10 cellular contexts compared by ENCODE assay signal in the genomic region with DNA sequence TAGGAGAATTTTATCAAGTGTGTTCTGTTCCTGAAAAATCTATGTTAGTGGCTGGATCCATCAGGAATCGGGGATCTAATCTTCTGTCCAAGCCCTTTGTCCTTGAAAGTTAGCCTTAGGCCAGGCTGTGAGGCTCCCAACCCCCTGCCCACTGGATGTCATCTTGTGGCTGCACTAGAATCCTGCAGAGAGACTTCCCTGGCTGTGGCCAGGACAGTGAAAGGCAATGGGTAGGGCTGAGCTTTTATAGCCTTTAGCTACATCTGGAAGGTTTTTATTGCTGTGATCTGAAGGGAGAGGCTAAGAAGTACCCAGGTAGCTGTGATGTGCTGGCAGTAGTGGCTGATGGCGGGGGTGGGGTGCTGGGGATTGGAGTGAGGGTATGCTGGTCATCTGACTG. TPM values are rescaled to one million over a fixed set of nuclear protein-coding genes. Genes with fewer than 3 reads are reported as not detected.
DNase-seq lines count a peak whose midpoint lies in the region; ATAC-seq and TF ChIP-seq lines count a peak whose summit lies in the region.
"Had no signal": no experiment of that assay in that cellular context is flagged by ENCODE, and none has a peak within 500 bp of the region (broad histone marks: within the 10 kb centered on the region; RNA-seq: fewer than 3 reads in every experiment).

No MANE protein-coding gene starts in this region.

- TF ChIP-seq POLR2A in tibial nerve (IDR thresholded peaks at IDR 0.05): peak in 1 of 2 donors; percentile 9

- no peak for TF ChIP-seq CTCF in lower lobe of right lung (IDR thresholded peaks at IDR 0.05)
- TF ChIP-seq CTCF in tibial nerve (IDR thresholded peaks at IDR 0.05): no peak

- no peak for ATAC-seq in lower lobe of right lung
- no peak for ATAC-seq in effector memory CD8-positive, alpha-beta T cell (replicated peaks)
- no peak for ATAC-seq in activated CD4-positive, CD25-positive, alpha-beta regulatory T cell treated with anti-CD3 and anti-CD28 coated beads, Interleukin-2, amount 50 U/mL, for 24 hours
- ATAC-seq: T-helper 17 cell had no signal

- peaks cover 8% of the 10 kb centered on the region for H3K36me3 Mint-ChIP-seq in effector memory CD8-positive, alpha-beta T cell (ENCODE audit: insufficient read depth)

- peaks cover 26 to 60% of the 10 kb centered on the region in 2 donors for H3K27me3 Mint-ChIP-seq in effector memory CD8-positive, alpha-beta T cell

- no peaks in the 10 kb centered on the region for H3K9me3 ChIP-seq in lower lobe of right lung
- no peaks in the 10 kb centered on the region for H3K9me3 ChIP-seq in tibial nerve

- H3K4me3 ChIP-seq in lower lobe of right lung (peak overlapping the region; percentile 69), tibial nerve (peak overlapping the region; percentile 61 to 95 (median 84))

- H3K27ac ChIP-seq in cingulate gyrus (ENCODE audit: low read depth, low read length) (peak overlapping the region; percentile 39), lower lobe of right lung (no peak overlapping the region), tibial nerve (peak overlapping the region; percentile 80 to 92 (median 88))

- no peaks in the 10 kb centered on the region for H3K9me3 Mint-ChIP-seq in effector memory CD8-positive, alpha-beta T cell

- no peaks in the 10 kb centered on the region for H3K36me3 ChIP-seq in lower lobe of right lung
- peaks cover 0 to 10% (median 0%) of the 10 kb centered on the region in 3 donors for H3K36me3 ChIP-seq in tibial nerve

- H3K27me3 ChIP-seq in lower lobe of right lung (ENCODE audit: low read depth): no peaks in the 10 kb centered on the region
- H3K27me3 ChIP-seq in tibial nerve: no peaks in the 10 kb centered on the region

- H3K4me1 Mint-ChIP-seq in effector memory CD8-positive, alpha-beta T cell (ENCODE audit: low read depth in 2 of 2): peaks cover 13 to 17% of the 10 kb centered on the region in 2 donors

- intact Hi-C loops in lower lobe of right lung (cut with DNase I): no loop called here

- no peak for TF ChIP-seq EP300 in tibial nerve (IDR thresholded peaks at IDR 0.05)

- H3K4me1 ChIP-seq in lower lobe of right lung: peaks cover 30% of the 10 kb centered on the region
- peaks cover 0 to 82% (median 59%) of the 10 kb centered on the region in 4 donors for H3K4me1 ChIP-seq in tibial nerve

- H3K4me3 Mint-ChIP-seq in effector memory CD8-positive, alpha-beta T cell: peak overlapping the region in 1 of 2 donors; percentile 15
- H3K4me3 Mint-ChIP-seq: T-helper 17 cell had no signal

- WGBS in tibial nerve, 2 donors: 30 to 43% methylated on average over 2 of the region's 2 CpGs

- H3K27ac Mint-ChIP-seq in effector memory CD8-positive, alpha-beta T cell: no peak overlapping the region
- H3K27ac Mint-ChIP-seq: T-helper 17 cell had no signal

- DNase-seq in HuH-7 (ENCODE audit: low spot score): peak; percentile 55
- no peak for DNase-seq in lower lobe of right lung
- DNase-seq in tibial nerve (ENCODE audit: low spot score in 2 of 2): no peak
- no peak for DNase-seq in DMS 273 (lab: John Stamatoyannopoulos, UW; ENCODE audit: unreplicated experiment)
- DNase-seq in effector memory CD8-positive, alpha-beta T cell: no peak
- DNase-seq: effector CD8-positive, alpha-beta T cell; NCI-H345; T-helper 17 cell had no signal

RNA-seq across cellular contexts. Expression of a gene that starts 2.1 kb away (rescaled TPM):
- 17.8 TPM for total RNA-seq in lower lobe of right lung
- 100 to 1,000 TPM in 3 of 4 donors, 10 to 100 TPM in 1; 74.7 to 192 (median 124) TPM for total RNA-seq in tibial nerve

RNA-seq across cellular contexts. Expression of a gene that starts 27.0 kb away (rescaled TPM):
- total RNA-seq in lower lobe of right lung (4.6 TPM), tibial nerve (under 1 TPM in 1 of 4 donors, not detected in 3; 0.22 TPM)
- total RNA-seq: T-helper 17 cell had no signal
